9 cellular contexts compared by ENCODE assay signal in genomic region chr1:209316929-209317328, GRCh38.
"Had no signal": no experiment of that assay in that cellular context is flagged by ENCODE, and none has a peak within 500 bp of the region (broad histone marks: within the 10 kb centered on the region; RNA-seq: fewer than 3 reads in every experiment).

No MANE protein-coding gene starts in this region.

- H3K4me1 ChIP-seq: HAP-1 had no signal

- H2AFZ ChIP-seq: GM23248 had no signal

- H3K36me3 ChIP-seq: HAP-1 had no signal

- FAIRE-seq: HepG2 had no signal

- H3K27ac Mint-ChIP-seq: HFFc6, IgD-negative memory B cell had no signal

- H3K27ac ChIP-seq: GM23248, HL-60 had no signal

- H3K4me3 Mint-ChIP-seq: HFFc6, IgD-negative memory B cell had no signal

- H3K9ac ChIP-seq: GM23248 had no signal

- ATAC-seq: HCT116, HepG2 had no signal

- H3K36me3 Mint-ChIP-seq: IgD-negative memory B cell had no signal

- DNase-seq: GM23248, GOT3, H7, HFFc6 had no signal

- H3K4me1 Mint-ChIP-seq: IgD-negative memory B cell had no signal

- H3K4me3 ChIP-seq: GM23248, HAP-1 had no signal

- H3K9me3 ChIP-seq: HAP-1 had no signal

- H3K9me3 Mint-ChIP-seq: HFFc6, IgD-negative memory B cell had no signal
